In the genomic region with DNA sequence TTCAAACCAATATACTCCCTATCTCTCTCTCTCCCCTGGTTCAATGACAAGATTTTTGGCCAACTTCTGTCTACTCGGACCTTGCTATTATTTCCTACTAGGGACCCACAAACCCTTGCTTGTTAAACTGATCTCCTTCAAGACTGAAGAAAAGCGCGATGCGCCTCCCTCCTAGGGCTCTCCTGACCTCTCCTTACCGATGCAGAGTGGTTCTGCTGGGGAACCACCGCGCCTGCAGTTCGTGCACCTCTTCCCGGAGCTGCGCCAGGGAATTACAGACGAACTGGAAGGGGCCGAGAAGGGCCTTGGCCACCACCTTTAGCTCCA, we compare ENCODE assay signal across 8 cellular contexts. TPM values are rescaled to one million over a fixed set of nuclear protein-coding genes. Genes with fewer than 3 reads are reported as not detected.
DNase-seq lines count a peak whose midpoint lies in the region; ATAC-seq and TF ChIP-seq lines count a peak whose summit lies in the region.
"Not testable (repeated sequence)": the region's sequence is repeated elsewhere in the genome, so short reads cannot be mapped to it uniquely, and the experiment has no call there.

No MANE protein-coding gene starts in this region.

- peaks cover 0 to 24% (median 9%) of the 10 kb centered on the region in 10 experiments; a peak in 14 of 20 replicates for H3K4me1 ChIP-seq in BLaER1 treated with 17β-estradiol and CSF1 and Interleukin-3, amounts not matched to agents 10 nM and 100 nM
- not testable (repeated sequence) for H3K4me1 ChIP-seq in duodenal mucosa (ENCODE audit: control insufficient read depth in 1 of 2, insufficient read depth in 2 of 2, low read length in 2 of 2)
- H3K4me1 ChIP-seq in sigmoid colon: peaks cover 0 to 12% (median 4%) of the 10 kb centered on the region in 4 donors

- peak; percentile 19 for DNase-seq in NCI-H1417 treated with DMSO at 0.1 percent for 48 hours (lab: John Stamatoyannopoulos, UW)
- peak; percentile 42 for DNase-seq in kidney glomerular epithelial cell (lab: John Stamatoyannopoulos, UW)
- not testable (repeated sequence) for DNase-seq in sigmoid colon

- WGBS in sigmoid colon, 2 donors: 1% methylated on average over 12 of the region's 12 CpGs

- ATAC-seq in GM19397 (IDR thresholded peaks at IDR 0.05; ENCODE audit: unreplicated experiment) (peak; percentile 37), HG03064 (IDR thresholded peaks at IDR 0.05; ENCODE audit: low read depth, unreplicated experiment) (peak; percentile 47)

- not testable (repeated sequence) for TF ChIP-seq CTCF in WI38 (IDR thresholded peaks at IDR 0.05; ENCODE audit: low read depth, low read length); sigmoid colon (IDR thresholded peaks at IDR 0.05)

- H3K27me3 ChIP-seq in BLaER1 treated with 17β-estradiol and CSF1 and Interleukin-3, amounts not matched to agents 10 nM and 100 nM: peaks cover 0 to 22% (median 11%) of the 10 kb centered on the region in 11 experiments; a peak in 15 of 22 replicates
- H3K27me3 ChIP-seq in duodenal mucosa (ENCODE audit: control insufficient read depth in 1 of 2, insufficient read depth in 2 of 2, low read length in 2 of 2); sigmoid colon: not testable (repeated sequence)

- H3K4me3 ChIP-seq in BLaER1 treated with 17β-estradiol and CSF1 and Interleukin-3, amounts not matched to agents 10 nM and 100 nM: peak overlapping the region; percentile 64 to 77 (median 73)
- H3K4me3 ChIP-seq in WI38 (ENCODE audit: low read depth, low read length) (peak overlapping the region; percentile 63), duodenal mucosa (ENCODE audit: low read depth in 1 of 2, low read length in 2 of 2) (peak overlapping the region; percentile 56 to 76), sigmoid colon (peak overlapping the region; percentile 41 to 73 (median 60))

- peak overlapping the region; percentile 52 to 82 (median 75) for H3K9ac ChIP-seq in BLaER1 treated with 17β-estradiol and CSF1 and Interleukin-3, amounts not matched to agents 10 nM and 100 nM
- peak overlapping the region in 1 of 2 donors; percentile 18 for H3K9ac ChIP-seq in duodenal mucosa (ENCODE audit: low read depth in 1 of 2, low read length in 2 of 2)

- not testable (repeated sequence) for H4K20me1 ChIP-seq in BLaER1 treated with 17β-estradiol and CSF1 and Interleukin-3, amounts not matched to agents 10 nM and 100 nM

- peak overlapping the region in 9 of 11 experiments; percentile 50 to 69 (median 58); a peak in 15 of 22 replicates for H3K27ac ChIP-seq in BLaER1 treated with 17β-estradiol and CSF1 and Interleukin-3, amounts not matched to agents 10 nM and 100 nM
- H3K27ac ChIP-seq in duodenal mucosa (ENCODE audit: low read depth, low read length): not testable (repeated sequence)
- peak overlapping the region; percentile 47 to 64 (median 54) for H3K27ac ChIP-seq in sigmoid colon

- TF ChIP-seq EP300 in sigmoid colon (IDR thresholded peaks at IDR 0.05): not testable (repeated sequence)

- TF ChIP-seq POLR2A in sigmoid colon (IDR thresholded peaks at IDR 0.05): not testable (repeated sequence)

- intact Hi-C loops in sigmoid colon (cut with DNase I): not testable (repeated sequence)

- H3K9me3 ChIP-seq in BLaER1 treated with 17β-estradiol and CSF1 and Interleukin-3, amounts not matched to agents 10 nM and 100 nM (replicated peaks in 1 of 11); duodenal mucosa (ENCODE audit: control insufficient read depth in 1 of 2, low read length in 2 of 2); sigmoid colon: not testable (repeated sequence)

- peak overlapping the region; percentile 90 to 99 (median 96) for H3K4me2 ChIP-seq in BLaER1 treated with 17β-estradiol and CSF1 and Interleukin-3, amounts not matched to agents 10 nM and 100 nM

- H3K36me3 ChIP-seq in BLaER1 treated with 17β-estradiol and CSF1 and Interleukin-3, amounts not matched to agents 10 nM and 100 nM; duodenal mucosa (ENCODE audit: control insufficient read depth in 1 of 2, insufficient read depth in 2 of 2, low read length in 2 of 2); sigmoid colon: not testable (repeated sequence)

RNA-seq across cellular contexts. Expression of gene PMPCB, which starts 17.6 kb away (rescaled TPM):
- total RNA-seq in sigmoid colon: 10 to 100 TPM; 53.5 to 72.3 (median 60.5) TPM
- 10 to 100 TPM; 59.4 to 67.3 (median 59.4) TPM for polyA plus RNA-seq in sigmoid colon
